In genomic region chr5:141747646-141748229, GRCh38 we compare ENCODE assay signal across 12 cellular contexts.
DNase-seq lines count a peak whose midpoint lies in the region; ATAC-seq, FAIRE-seq and TF ChIP-seq lines count a peak whose summit lies in the region.
"Had no signal": no experiment of that assay in that cellular context is flagged by ENCODE, and none has a peak within 500 bp of the region (broad histone marks: within the 10 kb centered on the region; RNA-seq: fewer than 3 reads in every experiment).

No MANE protein-coding gene starts in this region.

- SMC1A ChIA-PET in GM12878 (lab: Charles Lee; ENCODE audit: uncharacterized antibody, unreplicated experiment), result interaction anchor here (0.9 kb wide), 1 partner anchor 72 kb away, joined by 3 read pairs; no protein-coding TSS in a partner anchor

- FAIRE-seq in GM12878 (lab: Jason Lieb, UNC), result peak; percentile 54
- FAIRE-seq: G401.6 had no signal

- H4K20me1 ChIP-seq in SK-N-SH (ENCODE audit: insufficient read depth) (no peaks in the 10 kb centered on the region), GM12878 (ENCODE audit: control insufficient read depth, insufficient read depth) (no peaks in the 10 kb centered on the region)

- H3K36me3 ChIP-seq in SK-N-SH (replicated peaks in 1 of 2; ENCODE audit: control insufficient read depth in 1 of 2, insufficient read depth in 2 of 2, low read length in 1 of 2) (no peaks in the 10 kb centered on the region), GM12878 (ENCODE audit: control insufficient read depth in 2 of 2, insufficient read depth in 2 of 2, low read length in 1 of 2) (no peaks in the 10 kb centered on the region), SJCRH30 (no peaks in the 10 kb centered on the region)
- H3K36me3 ChIP-seq: ovary, transverse colon had no signal

- peaks cover 0 to 36% of the 10 kb centered on the region in 2 experiments; a peak in 2 of 4 replicates for H3K4me1 ChIP-seq in SK-N-SH (ENCODE audit: control insufficient read depth in 1 of 2, insufficient read depth in 2 of 2, low read depth in 1 of 2, low read length in 1 of 2)
- H3K4me1 ChIP-seq in GM12878 (ENCODE audit: control insufficient read depth, insufficient read depth, low read length), result peaks cover 6% of the 10 kb centered on the region
- H3K4me1 ChIP-seq in SJCRH30, result no peaks in the 10 kb centered on the region
- H3K4me1 ChIP-seq: transverse colon had no signal

- no peaks in the 10 kb centered on the region for H3K79me2 ChIP-seq in SK-N-SH (ENCODE audit: insufficient read depth)
- no peaks in the 10 kb centered on the region for H3K79me2 ChIP-seq in GM12878 (ENCODE audit: control insufficient read depth, insufficient read depth, low read length)

- in situ Hi-C loops in GM12878 (cut with MboI), result no loop called here

- H3F3A ChIP-seq in SK-N-SH (replicated peaks; ENCODE audit: insufficient read depth), result no peaks in the 10 kb centered on the region

- H3K9ac ChIP-seq in SK-N-SH (no peak overlapping the region), GM12878 (ENCODE audit: control insufficient read depth, insufficient read depth, low read length) (no peak overlapping the region)

- H3K27ac ChIP-seq in SK-N-SH (ENCODE audit: low read depth in 2 of 2, low read length in 1 of 2) (peak overlapping the region in 1 of 2 experiments; percentile 89; a peak in 2 of 4 replicates), GM12878 (ENCODE audit: control insufficient read depth, insufficient read depth) (no peak overlapping the region), SJCRH30 (no peak overlapping the region)
- H3K27ac ChIP-seq: ovary, SK-N-MC, transverse colon had no signal

- H2AFZ ChIP-seq in SK-N-SH (ENCODE audit: low read depth), result no peak overlapping the region
- H2AFZ ChIP-seq in GM12878 (ENCODE audit: control insufficient read depth, low read depth, low read length), result no peak overlapping the region

- TF ChIP-seq EP300 in SK-N-SH (IDR thresholded peaks at IDR 0.05; ENCODE audit: borderline replicate concordance in 1 of 2, low read depth in 1 of 2, low read length in 1 of 2), result no peak
- TF ChIP-seq EP300 in GM12878 (IDR thresholded peaks at IDR 0.05; ENCODE audit: borderline replicate concordance in 1 of 2, control insufficient read depth in 1 of 2, low read depth in 2 of 2, low read length in 2 of 2), result no peak

- TF ChIP-seq RAD21 in SK-N-SH (IDR thresholded peaks at IDR 0.05; ENCODE audit: low read length) (no peak), GM12878 (IDR thresholded peaks at IDR 0.05; ENCODE audit: insufficient read depth, low read depth, low read length) (no peak)

- ATAC-seq in SK-N-SH treated with all-trans-retinoic acid at 6 μM for 48 hours (no peak), HG03354 (IDR thresholded peaks at IDR 0.05; ENCODE audit: poor library complexity, severe bottlenecking, unreplicated experiment) (peak; percentile 47), GM12878 (peak; percentile 95)

- RAD21 ChIA-PET in GM12878 (lab: Charles Lee; ENCODE audit: unreplicated experiment), result interaction anchor here (0.6 to 1.5 kb wide), 4 partner anchors 56 to 211 kb away, joined by 3 to 5 read pairs (median 3); no protein-coding TSS in a partner anchor

- H3K4me3 ChIP-seq in SK-N-SH (ENCODE audit: low read depth in 2 of 2, low read length in 1 of 2), result no peak overlapping the region
- H3K4me3 ChIP-seq in GM12878, result no peak overlapping the region
- H3K4me3 ChIP-seq in SJCRH30, result no peak overlapping the region
- H3K4me3 ChIP-seq: ovary, SK-N-MC, transverse colon had no signal

- no peaks in the 10 kb centered on the region; the same call in 1 of the 2 replicates for H3K27me3 ChIP-seq in SK-N-SH (ENCODE audit: insufficient read depth)
- H3K27me3 ChIP-seq in GM12878 (replicated peaks in 1 of 2; ENCODE audit: control insufficient read depth in 2 of 2, insufficient read depth in 2 of 2, low read length in 1 of 2), result peaks cover 2 to 6% of the 10 kb centered on the region in 2 experiments; a peak in 3 of 4 replicates
- no peaks in the 10 kb centered on the region for H3K27me3 ChIP-seq in SJCRH30
- H3K27me3 ChIP-seq: ovary had no signal

- TF ChIP-seq CTCF in SK-N-SH (IDR thresholded peaks at IDR 0.05) (no peak), GM12878 (IDR thresholded peaks at IDR 0.05 in 2 of 3, conservative IDR thresholded peaks at IDR 0.05 in 1 of 3; ENCODE audit: control insufficient read depth in 2 of 3, extremely low read depth in 1 of 3, insufficient read depth in 1 of 3, low read depth in 3 of 3, low read length in 3 of 3) (no peak)

- CTCF ChIA-PET in SK-N-SH (lab: Yijun Ruan, JAX), result interaction anchor here (1.2 to 3.3 kb wide), 9 partner anchors 10 to 213 kb away, joined by 3 to 13 read pairs (median 6); partner anchors contain the start of gene PCDH1
- CTCF ChIA-PET in GM12878 (lab: Yijun Ruan, JAX), result interaction anchor here (0.8 to 1.7 kb wide), 2 partner anchors 66 to 214 kb away, joined by 3 to 6 read pairs; no protein-coding TSS in a partner anchor

- intact Hi-C loops in GM12878 (cut with micrococcal nuclease; ENCODE audit: unreplicated experiment), result no loop called here

- H3K9me2 ChIP-seq in SK-N-SH, result no peaks in the 10 kb centered on the region

- TF ChIP-seq POLR2A in GM12878 (IDR thresholded peaks at IDR 0.05; ENCODE audit: low read depth, low read length), result no peak

- H3K4me2 ChIP-seq in SK-N-SH (no peak overlapping the region), GM12878 (ENCODE audit: control insufficient read depth, insufficient read depth) (no peak overlapping the region)

- H3K9me3 ChIP-seq in SK-N-SH (no peaks in the 10 kb centered on the region), GM12878 (replicated peaks; ENCODE audit: control insufficient read depth, insufficient read depth, low read length) (no peaks in the 10 kb centered on the region), SJCRH30 (replicated peaks) (no peaks in the 10 kb centered on the region)
- H3K9me3 ChIP-seq: ovary, transverse colon had no signal

- DNase-seq in SK-N-SH, result peak; percentile 54
- no peak for DNase-seq in GM12878 (ENCODE audit: low read depth, low spot score)
- no peak for DNase-seq in stimulated activated CD4-positive, alpha-beta T cell treated with anti-CD3 and anti-CD28 coated beads, Interleukin-1b, Interleukin-23, amount 100 ng/mL, for 48 hours
- no peak for DNase-seq in SJCRH30
- DNase-seq in SW480 (ENCODE audit: low spot score), result no peak
- no peak for DNase-seq in COLO668 (lab: John Stamatoyannopoulos, UW; ENCODE audit: unreplicated experiment)

- WGBS in SK-N-SH (ENCODE audit: low lambda C conversion rate), result 15% methylated on average over 6 of the region's 6 CpGs
- WGBS in GM12878 (ENCODE audit: insufficient coverage, insufficient replicate concordance, low lambda C conversion rate, missing lambda C conversion rate), result 0% methylated on average over 6 of the region's 6 CpGs

- POLR2A ChIA-PET in SK-N-SH (lab: Yijun Ruan, JAX), result interaction anchor here (1.0 kb wide), 1 partner anchor 8 kb away, joined by 3 read pairs; no protein-coding TSS in a partner anchor
- POLR2A ChIA-PET in GM12878 (lab: Charles Lee), result no interaction called here

- BruUV-seq in GM12878 (replicated peaks; lab: Mats Ljungman, UMichigan), result no TSS peak

TF ChIP-seq in SK-N-SH, 30 proteins besides CTCF, POLR2A, EP300 and RAD21 (continues in another document):
- TF ChIP-seq MXI1 (IDR thresholded peaks at IDR 0.05; ENCODE audit: low read depth, low read length) (no peak), USF1 (IDR thresholded peaks at IDR 0.05; ENCODE audit: borderline replicate concordance, low read depth) (no peak), POLR2AphosphoS5 (IDR thresholded peaks at IDR 0.05; ENCODE audit: low read depth, low read length) (no peak), RXRA (IDR thresholded peaks at IDR 0.05; ENCODE audit: borderline replicate concordance, low read depth) (no peak), GABPA (IDR thresholded peaks at IDR 0.05; ENCODE audit: low read depth) (no peak)

TF ChIP-seq in SK-N-SH treated with all-trans-retinoic acid at 6 μM for 48 hours, 23 proteins besides CTCF, POLR2A, EP300 and RAD21 (continues in another document):
- TF ChIP-seq OSR1 (CRISPR knock-in tag; IDR thresholded peaks at IDR 0.05) (no peak), ISL1 (CRISPR knock-in tag; IDR thresholded peaks at IDR 0.05) (no peak), ARNTL (CRISPR knock-in tag; IDR thresholded peaks at IDR 0.05; ENCODE audit: borderline replicate concordance, low read depth) (no peak), GLIS3 (CRISPR knock-in tag; IDR thresholded peaks at IDR 0.05) (no peak), ZFP30 (CRISPR knock-in tag; IDR thresholded peaks at IDR 0.05) (no peak), TOX (CRISPR knock-in tag; IDR thresholded peaks at IDR 0.05; ENCODE audit: borderline replicate concordance) (no peak), BACH2 (CRISPR knock-in tag; IDR thresholded peaks at IDR 0.05; ENCODE audit: borderline replicate concordance) (no peak), RARB (CRISPR knock-in tag; IDR thresholded peaks at IDR 0.05) (no peak), CSDC2 (CRISPR knock-in tag; IDR thresholded peaks at IDR 0.05) (no peak), ZNF565 (CRISPR knock-in tag; conservative IDR thresholded peaks at IDR 0.05; ENCODE audit: low read depth) (no peak), ESRRG (CRISPR knock-in tag; IDR thresholded peaks at IDR 0.05) (no peak)

TF ChIP-seq in GM12878, 131 proteins besides CTCF, POLR2A, EP300 and RAD21:
- no peak for TF ChIP-seq CHD2 (IDR thresholded peaks at IDR 0.05; ENCODE audit: borderline replicate concordance, low read depth, low read length)
- TF ChIP-seq SPI1 (IDR thresholded peaks at IDR 0.05; ENCODE audit: borderline replicate concordance, insufficient read depth, low read depth, low read length), result peak; percentile 59; the same call in 1 of the 2 replicates
- TF ChIP-seq RAD51 (IDR thresholded peaks at IDR 0.05), result no peak
